13 cellular contexts compared by ENCODE assay signal in the genomic region with DNA sequence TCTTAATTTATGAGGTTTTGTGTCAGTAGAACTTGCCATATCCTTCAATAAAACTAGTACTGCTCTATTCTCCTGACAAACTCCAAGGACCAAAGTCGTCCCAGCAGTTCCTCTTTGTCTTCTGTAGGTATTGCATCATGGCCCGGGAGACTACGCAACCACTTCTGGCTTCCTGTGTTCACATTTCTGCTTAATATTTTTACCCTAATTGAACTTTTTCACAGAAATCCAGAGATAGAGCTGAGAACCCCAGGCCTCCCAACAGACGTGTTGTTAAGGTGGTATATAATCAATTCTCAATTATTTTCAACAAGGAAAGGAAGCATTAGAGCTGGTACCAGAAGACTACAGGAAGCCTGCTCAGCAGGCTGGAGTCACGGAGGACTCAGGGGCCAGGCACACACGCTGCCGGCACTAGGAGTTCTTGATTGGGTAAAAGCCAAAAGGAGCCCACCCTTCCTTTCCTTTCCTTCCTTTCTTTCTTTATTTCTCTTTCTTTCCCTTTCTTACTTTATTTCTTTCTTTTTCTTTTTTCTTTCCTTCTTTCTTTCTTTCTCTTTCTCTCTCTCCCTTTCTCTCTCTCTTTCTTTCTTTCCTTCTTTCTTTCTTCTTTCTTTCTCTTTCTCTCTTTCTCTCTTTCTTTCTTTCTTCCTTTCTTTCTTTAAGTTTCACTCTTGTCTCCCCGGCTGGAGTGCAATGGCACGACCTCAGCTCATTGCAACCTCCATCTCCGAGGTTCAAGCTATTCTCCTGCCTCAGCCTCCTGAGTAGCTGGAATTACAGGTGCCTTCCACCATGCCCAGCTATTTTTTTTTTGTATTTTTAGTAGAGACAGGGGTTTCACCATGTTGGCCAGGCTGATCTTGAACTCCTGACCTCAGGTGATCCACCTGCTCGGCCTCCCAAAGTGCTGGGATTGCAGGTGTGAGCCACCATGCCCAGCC.
A peak's percentile ranks its signal among the peaks of the same experiment; 100 is the strongest.
DNase-seq lines count a peak whose midpoint lies in the region; ATAC-seq, FAIRE-seq and TF ChIP-seq lines count a peak whose summit lies in the region.
"Had no signal": no experiment of that assay in that cellular context is flagged by ENCODE, and none has a peak within 500 bp of the region (broad histone marks: within the 10 kb centered on the region; RNA-seq: fewer than 3 reads in every experiment).

No MANE protein-coding gene starts in this region.

- in situ Hi-C loops in HepG2 (cut with HindIII; ENCODE audit: extremely low pct_ligation_motif_present, low pct_unique_long_range_greater_than_20kb): no loop called here

- ATAC-seq in HepG2 (no peak), GM19463 (IDR thresholded peaks at IDR 0.05; ENCODE audit: unreplicated experiment) (no peak), HG03097 (IDR thresholded peaks at IDR 0.05; ENCODE audit: low FRiP score, unreplicated experiment) (no peak)
- no peak for ATAC-seq in CD4-positive, alpha-beta T cell (ENCODE audit: poor library complexity)

- BruUV-seq in MCF 10A (replicated peaks; lab: Mats Ljungman, UMichigan): no TSS peak
- BruUV-seq in HepG2 (replicated peaks; lab: Mats Ljungman, UMichigan): no TSS peak

- POLR2A ChIA-PET in MCF 10A (lab: Yijun Ruan, JAX): interaction anchor here (0.8 to 2.3 kb wide), 3 partner anchors 13 to 280 kb away, joined by 3 to 5 read pairs (median 4); no protein-coding TSS in a partner anchor
- POLR2A ChIA-PET in HepG2 (lab: Yijun Ruan, JAX): no interaction called here
- POLR2A ChIA-PET in CD4-positive, alpha-beta T cell (lab: Charles Lee): no interaction called here

- H3K27ac Mint-ChIP-seq in MCF 10A (ENCODE audit: low read depth, unreplicated experiment): peak overlapping the region; percentile 55
- H3K27ac Mint-ChIP-seq in CD4-positive, alpha-beta T cell: no peak overlapping the region
- H3K27ac Mint-ChIP-seq: natural killer cell had no signal

- TF ChIP-seq EP300 in HepG2 (IDR thresholded peaks at IDR 0.05; ENCODE audit: low read depth in 2 of 2, low read length in 2 of 2): no peak
- TF ChIP-seq EP300 in HepG2 (CRISPR knock-in tag; IDR thresholded peaks at IDR 0.05; ENCODE audit: borderline replicate concordance): no peak

- H3K4me3 ChIP-seq in breast epithelium (no peak overlapping the region), adrenal gland (no peak overlapping the region), HepG2 (replicated peaks in 1 of 3; ENCODE audit: insufficient read depth in 1 of 3, low read depth in 2 of 3, low read length in 3 of 3) (no peak overlapping the region)
- H3K4me3 ChIP-seq: Peyer's patch had no signal

- CTCF ChIA-PET in MCF 10A (lab: Yijun Ruan, JAX): interaction anchor here (0.6 to 1.7 kb wide), 4 partner anchors 19 to 105 kb away, joined by 3 to 4 read pairs (median 4); no protein-coding TSS in a partner anchor
- CTCF ChIA-PET in HepG2 (lab: Yijun Ruan, JAX; ENCODE audit: low intra/inter-chr PET ratio, low total read pairs): no interaction called here
- CTCF ChIA-PET in CD4-positive, alpha-beta T cell (lab: Charles Lee): no interaction called here

- peaks cover 7% of the 10 kb centered on the region for H3K9me3 Mint-ChIP-seq in MCF 10A (ENCODE audit: unreplicated experiment)
- no peaks in the 10 kb centered on the region for H3K9me3 Mint-ChIP-seq in CD4-positive, alpha-beta T cell
- H3K9me3 Mint-ChIP-seq: natural killer cell had no signal

- no peak overlapping the region for H3K4me3 Mint-ChIP-seq in MCF 10A (ENCODE audit: unreplicated experiment)
- H3K4me3 Mint-ChIP-seq in CD4-positive, alpha-beta T cell: no peak overlapping the region
- H3K4me3 Mint-ChIP-seq: natural killer cell had no signal

- H4K20me1 ChIP-seq in HepG2 (ENCODE audit: insufficient read depth, low read length): no peaks in the 10 kb centered on the region

- DNase-seq in MCF 10A (ENCODE audit: unreplicated experiment): peak; percentile 75
- DNase-seq in breast epithelium (ENCODE audit: low spot score in 2 of 2): no peak
- peak in 5 of 7 donors; percentile 26 to 76 (median 56) for DNase-seq in adrenal gland
- DNase-seq in HepG2 (ENCODE audit: low spot score): no peak
- DNase-seq in stimulated activated CD4-positive, alpha-beta T cell treated with anti-CD3 and anti-CD28 coated beads, Interleukin-4, amount 100 ng/mL, for 1 hour: no peak
- no peak for DNase-seq in CD4-positive, alpha-beta T cell
- DNase-seq: cortex of kidney, natural killer cell, T-helper 9 cell had no signal

- TF ChIP-seq RAD21 in HepG2 (CRISPR knock-in tag; IDR thresholded peaks at IDR 0.05): no peak

- FAIRE-seq in HepG2 (lab: Jason Lieb, UNC): no peak
- FAIRE-seq: islet of Langerhans had no signal

- H3K27ac ChIP-seq in breast epithelium: no peak overlapping the region
- H3K27ac ChIP-seq in adrenal gland: no peak overlapping the region
- H3K27ac ChIP-seq in HepG2 (ENCODE audit: extremely low read length, insufficient read depth, low read length): no peak overlapping the region
- no peak overlapping the region for H3K27ac ChIP-seq in CD4-positive, alpha-beta T cell (ENCODE audit: low read depth, low read length)
- H3K27ac ChIP-seq: Peyer's patch had no signal

- H2AFZ ChIP-seq in HepG2 (ENCODE audit: low read length): no peak overlapping the region

- no peak overlapping the region for H3K9ac ChIP-seq in HepG2 (ENCODE audit: insufficient read depth, low read depth, low read length)

- TF ChIP-seq CTCF in MCF 10A (IDR thresholded peaks at IDR 0.05; ENCODE audit: unreplicated experiment) (no peak), breast epithelium (IDR thresholded peaks at IDR 0.05) (no peak), adrenal gland (IDR thresholded peaks at IDR 0.05) (no peak), HepG2 (CRISPR knock-in tag; IDR thresholded peaks at IDR 0.05) (no peak)
- TF ChIP-seq CTCF in CD4-positive, alpha-beta T cell (IDR thresholded peaks at IDR 0.05): no peak

- no peaks in the 10 kb centered on the region for H3K9me3 ChIP-seq in breast epithelium
- no peaks in the 10 kb centered on the region for H3K9me3 ChIP-seq in adrenal gland (replicated peaks in 1 of 3)
- no peaks in the 10 kb centered on the region for H3K9me3 ChIP-seq in HepG2 (ENCODE audit: low read length)
- no peaks in the 10 kb centered on the region for H3K9me3 ChIP-seq in CD4-positive, alpha-beta T cell (ENCODE audit: control insufficient read depth, low read length)
- H3K9me3 ChIP-seq: Peyer's patch had no signal

- no peak overlapping the region; the same call in 1 of the 2 replicates for H3K4me2 ChIP-seq in HepG2 (ENCODE audit: low read depth, low read length)

- no peaks in the 10 kb centered on the region for H3K79me2 ChIP-seq in HepG2 (ENCODE audit: insufficient read depth, low read length)

- H3K27me3 ChIP-seq in breast epithelium (no peaks in the 10 kb centered on the region), adrenal gland (no peaks in the 10 kb centered on the region), HepG2 (ENCODE audit: control insufficient read depth in 1 of 2, insufficient read depth in 2 of 2, low read length in 2 of 2) (peaks cover 0 to 15% of the 10 kb centered on the region in 2 experiments; a peak in 2 of 5 replicates)
- H3K27me3 ChIP-seq in CD4-positive, alpha-beta T cell (ENCODE audit: control insufficient read depth, insufficient read depth, low read length): no peaks in the 10 kb centered on the region
- H3K27me3 ChIP-seq: Peyer's patch had no signal

- H3K36me3 ChIP-seq in breast epithelium (no peaks in the 10 kb centered on the region), adrenal gland (replicated peaks in 1 of 2) (no peaks in the 10 kb centered on the region), HepG2 (replicated peaks in 1 of 2; ENCODE audit: control insufficient read depth in 1 of 2, insufficient read depth in 2 of 2, low read length in 2 of 2) (no peaks in the 10 kb centered on the region)
- H3K36me3 ChIP-seq: Peyer's patch had no signal

- TF ChIP-seq POLR2A in breast epithelium (IDR thresholded peaks at IDR 0.05) (no peak), adrenal gland (IDR thresholded peaks at IDR 0.05) (no peak), HepG2 (IDR thresholded peaks at IDR 0.05; ENCODE audit: insufficient read depth in 1 of 2, low read depth in 2 of 2, low read length in 2 of 2) (no peak)

- intact Hi-C loops in MCF 10A (cut with micrococcal nuclease): no loop called here
- intact Hi-C loops in breast epithelium (cut with DNase I; ENCODE audit: low total_unique reads): no loop called here
- intact Hi-C loops in adrenal gland (cut with DNase I): no loop called here
- intact Hi-C loops in HepG2 (cut with micrococcal nuclease; ENCODE audit: unreplicated experiment): no loop called here
- intact Hi-C loops in CD4-positive, alpha-beta T cell (cut with DNase I, micrococcal nuclease): loop anchor here in 1 of 2 experiments (5.0 kb wide), 1 partner anchor 52 kb away; no protein-coding TSS in a partner anchor

- WGBS in adrenal gland, 4 donors: 78 to 80% (median 80%) methylated on average over 10 to 11 of the region's 11 CpGs
- WGBS in HepG2 (ENCODE audit: low lambda C conversion rate): 27% methylated on average over 11 of the region's 11 CpGs

- H3K4me1 ChIP-seq in breast epithelium (no peaks in the 10 kb centered on the region), adrenal gland (replicated peaks in 1 of 2) (no peaks in the 10 kb centered on the region), HepG2 (ENCODE audit: insufficient read depth, low read length) (no peaks in the 10 kb centered on the region)
- H3K4me1 ChIP-seq: Peyer's patch had no signal

- no peaks in the 10 kb centered on the region for H3K27me3 Mint-ChIP-seq in MCF 10A (ENCODE audit: insufficient read depth, unreplicated experiment)
- no peaks in the 10 kb centered on the region for H3K27me3 Mint-ChIP-seq in CD4-positive, alpha-beta T cell

- H3K4me1 Mint-ChIP-seq in MCF 10A (ENCODE audit: insufficient read depth, unreplicated experiment): peaks cover 15% of the 10 kb centered on the region
- no peaks in the 10 kb centered on the region for H3K4me1 Mint-ChIP-seq in CD4-positive, alpha-beta T cell (ENCODE audit: low read depth)
- H3K4me1 Mint-ChIP-seq: natural killer cell had no signal

- H3K36me3 Mint-ChIP-seq in MCF 10A (ENCODE audit: insufficient read depth, unreplicated experiment): no peaks in the 10 kb centered on the region
- H3K36me3 Mint-ChIP-seq in CD4-positive, alpha-beta T cell (ENCODE audit: low read depth): no peaks in the 10 kb centered on the region
- H3K36me3 Mint-ChIP-seq: natural killer cell had no signal

TF ChIP-seq in HepG2, 621 proteins besides CTCF, POLR2A, EP300 and RAD21 (continues in another document):
- TF ChIP-seq KLF9 (CRISPR knock-in tag; IDR thresholded peaks at IDR 0.05; ENCODE audit: low read depth): no peak

Comparison
In these comparisons a context has a peak if more than half of its experiments do, and no peak if none do; other contexts are left out.
1. DNase-seq: peak in MCF 10A (single experiment) and adrenal gland (5 of 7); none in breast epithelium (0 of 2), HepG2 (single experiment), stimulated activated CD4-positive, alpha-beta T cell treated with anti-CD3 and anti-CD28 coated beads, Interleukin-4, amount 100 ng/mL, for 1 hour (single experiment) and CD4-positive, alpha-beta T cell (0 of 10).